ENCODE assay signal across 1 cellular context in genomic region chr11:61972112-61972795, GRCh38.
TF ChIP-seq lines count a peak whose summit lies in the region.

No MANE protein-coding gene starts in this region.

TF ChIP-seq in HepG2, 621 proteins besides CTCF, POLR2A, EP300 and RAD21 (continued from another document and continues in another):
- no peak for TF ChIP-seq RFXANK (CRISPR knock-in tag; IDR thresholded peaks at IDR 0.05)
- TF ChIP-seq CREB1 (IDR thresholded peaks at IDR 0.05), result no peak
- TF ChIP-seq CREB1 (CRISPR knock-in tag; IDR thresholded peaks at IDR 0.05), result 0 out of 2 replicates have a peak, but pooled peaks have one; percentile 29
- no peak; the same call in 1 of the 2 replicates for TF ChIP-seq NR2F6 (IDR thresholded peaks at IDR 0.05)
- TF ChIP-seq NR2F6 (CRISPR knock-in tag; IDR thresholded peaks at IDR 0.05), result no peak; the same call in 1 of the 2 replicates
- no peak for TF ChIP-seq CENPBD1 (CRISPR knock-in tag; IDR thresholded peaks at IDR 0.05; ENCODE audit: borderline replicate concordance, low read depth)
- TF ChIP-seq ZNF709 (CRISPR knock-in tag; IDR thresholded peaks at IDR 0.05), result no peak; the same call in 1 of the 2 replicates
- peak; percentile 74 for TF ChIP-seq TCF7 (IDR thresholded peaks at IDR 0.05; ENCODE audit: low read depth)
- TF ChIP-seq ZNF282 (IDR thresholded peaks at IDR 0.05; ENCODE audit: partially characterized antibody), result no peak
- TF ChIP-seq HIVEP1 (CRISPR knock-in tag; IDR thresholded peaks at IDR 0.05), result peak; percentile 10; the same call in 1 of the 2 replicates
- TF ChIP-seq PATZ1 (CRISPR knock-in tag; IDR thresholded peaks at IDR 0.05), result peak; percentile 67
- peak; percentile 64 for TF ChIP-seq GATAD1 (CRISPR knock-in tag; IDR thresholded peaks at IDR 0.05)
- no peak for TF ChIP-seq REST (IDR thresholded peaks at IDR 0.05; ENCODE audit: borderline replicate concordance in 1 of 2, low read depth in 1 of 2, low read length in 2 of 2)
- TF ChIP-seq AHDC1 (CRISPR knock-in tag; IDR thresholded peaks at IDR 0.05; ENCODE audit: borderline replicate concordance), result peak; percentile 65
- TF ChIP-seq ZNF605 (CRISPR knock-in tag; IDR thresholded peaks at IDR 0.05), result no peak
- TF ChIP-seq SOX6 (IDR thresholded peaks at IDR 0.05), result no peak
- TF ChIP-seq SOX6 (CRISPR knock-in tag; IDR thresholded peaks at IDR 0.05), result peak; percentile 94
- peak; percentile 42; the same call in 1 of the 2 replicates for TF ChIP-seq FOXJ3 (CRISPR knock-in tag; IDR thresholded peaks at IDR 0.05; ENCODE audit: borderline replicate concordance)
- no peak for TF ChIP-seq SPEN (CRISPR knock-in tag; IDR thresholded peaks at IDR 0.05; ENCODE audit: low read depth)
- peak; percentile 33 for TF ChIP-seq MED1 (CRISPR knock-in tag; IDR thresholded peaks at IDR 0.05)
- no peak for TF ChIP-seq YEATS2 (CRISPR knock-in tag; IDR thresholded peaks at IDR 0.05; ENCODE audit: borderline replicate concordance)
- TF ChIP-seq TBX3 (IDR thresholded peaks at IDR 0.05; ENCODE audit: borderline replicate concordance), result no peak
- TF ChIP-seq KDM1A (CRISPR knock-in tag; IDR thresholded peaks at IDR 0.05), result no peak
- TF ChIP-seq ZNF768 (CRISPR knock-in tag; IDR thresholded peaks at IDR 0.05), result no peak
- TF ChIP-seq ZFP90 (CRISPR knock-in tag; IDR thresholded peaks at IDR 0.05; ENCODE audit: borderline replicate concordance), result 0 out of 2 replicates have a peak, but pooled peaks have one; percentile 33
- TF ChIP-seq FUBP1 (CRISPR knock-in tag; IDR thresholded peaks at IDR 0.05; ENCODE audit: borderline replicate concordance), result no peak
- no peak for TF ChIP-seq PHF20 (CRISPR knock-in tag; IDR thresholded peaks at IDR 0.05)
- TF ChIP-seq ZNF549 (CRISPR knock-in tag; IDR thresholded peaks at IDR 0.05), result no peak
- TF ChIP-seq ZBTB7A (CRISPR knock-in tag; IDR thresholded peaks at IDR 0.05), result peak; percentile 53; the same call in 1 of the 2 replicates
- TF ChIP-seq ZNF484 (CRISPR knock-in tag; IDR thresholded peaks at IDR 0.05; ENCODE audit: borderline replicate concordance, low read depth), result no peak
- TF ChIP-seq SMAD3 (CRISPR knock-in tag; IDR thresholded peaks at IDR 0.05), result no peak
- 0 out of 2 replicates have a peak, but pooled peaks have one; percentile 12 for TF ChIP-seq ZNF782 (CRISPR knock-in tag; IDR thresholded peaks at IDR 0.05; ENCODE audit: borderline replicate concordance)
- no peak for TF ChIP-seq ZNF792 (CRISPR knock-in tag; IDR thresholded peaks at IDR 0.05)
- TF ChIP-seq ZNF552 (CRISPR knock-in tag; IDR thresholded peaks at IDR 0.05; ENCODE audit: borderline replicate concordance), result peak; percentile 78; the same call in 1 of the 2 replicates
- peak; percentile 20; the same call in 1 of the 2 replicates for TF ChIP-seq ZNF503 (CRISPR knock-in tag; IDR thresholded peaks at IDR 0.05)
- peak; percentile 91 for TF ChIP-seq NCOR1 (IDR thresholded peaks at IDR 0.05; ENCODE audit: borderline replicate concordance, low read length)
- TF ChIP-seq SNAI1 (CRISPR knock-in tag; IDR thresholded peaks at IDR 0.05; ENCODE audit: borderline replicate concordance), result 0 out of 2 replicates have a peak, but pooled peaks have one; percentile 15
- 0 out of 2 replicates have a peak, but pooled peaks have one; percentile 26 for TF ChIP-seq ZFP91 (CRISPR knock-in tag; IDR thresholded peaks at IDR 0.05; ENCODE audit: borderline replicate concordance)
